23 cellular contexts compared by ENCODE assay signal in genomic region chr6:25640446-25640845, GRCh38. TPM values are rescaled to one million over a fixed set of nuclear protein-coding genes. Genes with fewer than 3 reads are reported as not detected.
"Had no signal": no experiment of that assay in that cellular context is flagged by ENCODE, and none has a peak within 500 bp of the region (broad histone marks: within the 10 kb centered on the region; RNA-seq: fewer than 3 reads in every experiment).

No MANE protein-coding gene starts in this region.

- H3K27ac ChIP-seq: brain microvascular endothelial cell, cardiac muscle cell, SK-N-MC had no signal

- H3K36me3 ChIP-seq: brain microvascular endothelial cell, cardiac muscle cell had no signal

- H3K27ac Mint-ChIP-seq: activated CD4-positive, alpha-beta memory T cell treated with anti-CD3 and anti-CD28 coated beads, Interleukin-2, amount 10 ng/mL, durations not matched to agents 7 days and 5 days; activated naive CD4-positive, alpha-beta T cell treated with anti-CD3 and anti-CD28 coated beads for 36 hours; activated naive CD8-positive, alpha-beta T cell; activated T-helper 17 cell treated with anti-CD3 and anti-CD28 coated beads, Interleukin-2, amount 50 U/mL, for 72 hours; T-cell had no signal

- H3K36me3 Mint-ChIP-seq: activated naive CD8-positive, alpha-beta T cell; T-cell had no signal

- H3K4me1 Mint-ChIP-seq: activated CD4-positive, alpha-beta memory T cell treated with anti-CD3 and anti-CD28 coated beads, Interleukin-2, amount 10 ng/mL, durations not matched to agents 7 days and 5 days; activated T-helper 17 cell treated with anti-CD3 and anti-CD28 coated beads, Interleukin-2, amount 50 U/mL, for 72 hours; T-cell had no signal

- H3K4me3 Mint-ChIP-seq: activated CD4-positive, alpha-beta memory T cell treated with anti-CD3 and anti-CD28 coated beads, Interleukin-2, amount 10 ng/mL, durations not matched to agents 7 days and 5 days; activated naive CD4-positive, alpha-beta T cell treated with anti-CD3 and anti-CD28 coated beads for 36 hours; activated naive CD8-positive, alpha-beta T cell; activated T-helper 17 cell treated with anti-CD3 and anti-CD28 coated beads, Interleukin-2, amount 50 U/mL, for 72 hours; T-cell had no signal

- H3K9me3 Mint-ChIP-seq: activated CD4-positive, alpha-beta memory T cell treated with anti-CD3 and anti-CD28 coated beads, Interleukin-2, amount 10 ng/mL, durations not matched to agents 7 days and 5 days; activated naive CD4-positive, alpha-beta T cell treated with anti-CD3 and anti-CD28 coated beads for 36 hours; activated T-helper 17 cell treated with anti-CD3 and anti-CD28 coated beads, Interleukin-2, amount 50 U/mL, for 72 hours had no signal

- H3K27me3 ChIP-seq: brain microvascular endothelial cell had no signal

- H3K4me3 ChIP-seq: cardiac muscle cell, SK-N-MC had no signal

- DNase-seq: activated CD4-positive, alpha-beta memory T cell treated with anti-CD3 and anti-CD28 coated beads, Interleukin-2, amount 10 ng/mL, durations not matched to agents 7 days and 5 days; activated CD4-positive, alpha-beta T cell treated with anti-CD3 and anti-CD28 coated beads, Interleukin-2, amount 50 U/mL, for 1 hour; activated CD4-positive, CD25-positive, alpha-beta regulatory T cell; activated gamma-delta T cell; activated naive CD4-positive, alpha-beta T cell treated with anti-CD3 and anti-CD28 coated beads for 36 hours; activated T-cell treated with anti-CD3 and anti-CD28 coated beads for 4 hours; activated T-cell treated with anti-CD3 and anti-CD28 coated beads, Interleukin-2, amount 50 U/mL, for 48 hours; amygdala; brain microvascular endothelial cell; Kasumi-1; KBM-7; NCI-H1417; NCI-H1694 treated with DMSO at 0.1 percent for 48 hours; NCI-H2081 treated with DMSO at 0.1 percent for 48 hours; NCI-H446; NCI-H526; T-cell; T-helper 2 cell; T1000 had no signal

RNA-seq across cellular contexts. Expression of gene SCGN, which starts 11.6 kb away (rescaled TPM):
- polyA plus RNA-seq: cardiac muscle cell had no signal
